ENCODE assay signal across 8 cellular contexts in the genomic region with DNA sequence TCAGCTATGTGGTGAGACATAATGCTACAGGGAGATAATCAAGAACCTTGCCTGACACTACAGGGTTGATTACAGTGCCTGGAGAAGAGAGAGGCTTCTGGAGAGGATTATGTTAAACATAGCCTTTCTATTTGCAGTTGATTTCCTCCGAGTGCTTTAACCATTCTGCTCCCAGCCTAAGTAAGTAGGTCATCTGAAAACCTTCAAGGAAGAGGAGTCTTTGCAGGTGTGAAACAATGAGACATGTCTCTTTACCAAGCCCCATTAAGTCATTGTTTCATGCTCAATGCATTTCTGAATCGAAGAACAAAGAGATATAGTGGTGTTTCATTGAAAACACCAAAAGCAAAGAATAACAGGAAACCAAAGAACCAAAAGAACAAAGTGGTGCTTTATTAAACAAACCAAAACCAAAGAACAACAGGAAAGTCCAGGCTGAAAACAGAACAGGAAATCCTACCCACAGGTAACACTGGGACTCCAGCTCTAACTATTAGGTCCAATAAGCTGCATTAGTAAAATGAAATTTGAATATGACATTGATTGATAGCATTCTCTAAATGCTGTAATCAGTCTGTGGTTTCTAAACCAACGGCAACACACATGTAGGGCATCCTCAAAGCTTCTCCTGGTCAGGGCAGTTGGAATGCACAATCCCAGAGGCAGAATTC.
DNase-seq lines count a peak whose midpoint lies in the region; ATAC-seq and FAIRE-seq lines count a peak whose summit lies in the region.

No MANE protein-coding gene starts in this region.

- H3K27me3 Mint-ChIP-seq in stimulated activated naive CD8-positive, alpha-beta T cell treated with anti-CD3 and anti-CD28 coated beads, Interleukin-15, amount 100 ng/mL, for 72 hours: no peaks in the 10 kb centered on the region

- no peak for DNase-seq in stimulated activated naive CD8-positive, alpha-beta T cell treated with anti-CD3 and anti-CD28 coated beads, Interleukin-15, amount 100 ng/mL, for 72 hours
- DNase-seq in stimulated activated naive CD8-positive, alpha-beta T cell treated with anti-CD3 and anti-CD28 coated beads, Interleukin-15, Interleukin-2, amounts not matched to agents 100 U/mL and 50 U/mL, for 24 hours: no peak
- DNase-seq in cerebellar cortex (ENCODE audit: low spot score) (peak; percentile 53), urothelium cell line (ENCODE audit: low spot score) (peak; percentile 36), hypothalamus (lab: John Stamatoyannopoulos, UW) (no peak), SKM-1 treated with dmso at 0.1 percent for 144 hours (lab: John Stamatoyannopoulos, UW; ENCODE audit: unreplicated experiment) (no peak)
- no peak for DNase-seq in stimulated activated CD4-positive, alpha-beta T cell treated with anti-CD3 and anti-CD28 coated beads, Interleukin-15, amount 100 ng/mL, for 24 hours

- no peak for FAIRE-seq in urothelium cell line (lab: Jason Lieb, UNC)

- peak overlapping the region in 1 of 2 donors; percentile 70 for H3K27ac Mint-ChIP-seq in stimulated activated naive CD8-positive, alpha-beta T cell treated with anti-CD3 and anti-CD28 coated beads, Interleukin-15, amount 100 ng/mL, for 72 hours

- H3K4me1 Mint-ChIP-seq in stimulated activated naive CD8-positive, alpha-beta T cell treated with anti-CD3 and anti-CD28 coated beads, Interleukin-15, amount 100 ng/mL, for 72 hours: peaks cover 17% of the 10 kb centered on the region

- no peaks in the 10 kb centered on the region for H3K9me3 Mint-ChIP-seq in stimulated activated naive CD8-positive, alpha-beta T cell treated with anti-CD3 and anti-CD28 coated beads, Interleukin-15, amount 100 ng/mL, for 72 hours

- H3K4me3 Mint-ChIP-seq in stimulated activated naive CD8-positive, alpha-beta T cell treated with anti-CD3 and anti-CD28 coated beads, Interleukin-15, amount 100 ng/mL, for 72 hours: no peak overlapping the region

- peak; percentile 79 for ATAC-seq in stimulated activated naive CD8-positive, alpha-beta T cell treated with anti-CD3 and anti-CD28 coated beads, Interleukin-15, amount 100 ng/mL, for 72 hours
- ATAC-seq in stimulated activated naive CD8-positive, alpha-beta T cell treated with anti-CD3 and anti-CD28 coated beads, Interleukin-15, Interleukin-2, amounts not matched to agents 100 U/mL and 50 U/mL, for 24 hours: no peak
- ATAC-seq in HG03575 (IDR thresholded peaks at IDR 0.05; ENCODE audit: extremely low read depth, insufficient number of reproducible peaks, low FRiP score, unreplicated experiment): peak; percentile 70

Comparison
In these comparisons a context has a peak if more than half of its experiments do, and no peak if none do; other contexts are left out.
1. DNase-seq: peak in cerebellar cortex (single experiment) and urothelium cell line (single experiment); none in stimulated activated naive CD8-positive, alpha-beta T cell treated with anti-CD3 and anti-CD28 coated beads, Interleukin-15, amount 100 ng/mL, for 72 hours (0 of 2), stimulated activated naive CD8-positive, alpha-beta T cell treated with anti-CD3 and anti-CD28 coated beads, Interleukin-15, Interleukin-2, amounts not matched to agents 100 U/mL and 50 U/mL, for 24 hours (single experiment), hypothalamus (0 of 51), SKM-1 treated with dmso at 0.1 percent for 144 hours (single experiment) and stimulated activated CD4-positive, alpha-beta T cell treated with anti-CD3 and anti-CD28 coated beads, Interleukin-15, amount 100 ng/mL, for 24 hours (single experiment).